Comparison of ENCODE assay signal across 10 cellular contexts in genomic region chr5:169838688-169839087, GRCh38.
A peak's percentile ranks its signal among the peaks of the same experiment; 100 is the strongest.
DNase-seq lines count a peak whose midpoint lies in the region; ATAC-seq and TF ChIP-seq lines count a peak whose summit lies in the region.
"Had no signal": no experiment of that assay in that cellular context is flagged by ENCODE, and none has a peak within 500 bp of the region (broad histone marks: within the 10 kb centered on the region; RNA-seq: fewer than 3 reads in every experiment).

No MANE protein-coding gene starts in this region.

- H3K4me3 ChIP-seq in coronary artery (no peak overlapping the region), trophoblast cell (ENCODE audit: low read depth, low read length) (no peak overlapping the region)

- intact Hi-C loops in activated CD4-positive, alpha-beta memory T cell treated with anti-CD3 and anti-CD28 coated beads for 36 hours (cut with micrococcal nuclease) = no loop called here

- CTCF ChIA-PET in activated CD4-positive, alpha-beta memory T cell treated with anti-CD3 and anti-CD28 coated beads for 36 hours (lab: Charles Lee) = no interaction called here

- H4K8ac ChIP-seq in trophoblast cell (ENCODE audit: low read depth, low read length) = no peak overlapping the region

- H3K18ac ChIP-seq in trophoblast cell (ENCODE audit: low read length) = no peak overlapping the region

- ATAC-seq in GM18867 (IDR thresholded peaks at IDR 0.05; ENCODE audit: unreplicated experiment) = peak; percentile 90
- ATAC-seq in GM21367 (IDR thresholded peaks at IDR 0.05; ENCODE audit: unreplicated experiment) = peak; percentile 83
- ATAC-seq in HG03025 (IDR thresholded peaks at IDR 0.05; ENCODE audit: low FRiP score, unreplicated experiment) = peak; percentile 72

- H2BK120ac ChIP-seq in trophoblast cell (ENCODE audit: insufficient read depth, low read length, poor library complexity) = no peak overlapping the region

- H3K27me3 Mint-ChIP-seq in activated CD4-positive, alpha-beta memory T cell treated with anti-CD3 and anti-CD28 coated beads for 36 hours = no peaks in the 10 kb centered on the region
- H3K27me3 Mint-ChIP-seq in chondrocyte (ENCODE audit: low read depth) = no peaks in the 10 kb centered on the region

- no peaks in the 10 kb centered on the region for H3K27me3 ChIP-seq in trophoblast cell (ENCODE audit: insufficient read depth, low read length)

- no peak overlapping the region for H2BK12ac ChIP-seq in trophoblast cell (ENCODE audit: low read length)

- H3K9ac ChIP-seq in trophoblast cell (ENCODE audit: low read length) = no peak overlapping the region

- H3K79me2 ChIP-seq in trophoblast cell (ENCODE audit: control insufficient read depth, insufficient read depth, low read length, poor library complexity) = no peaks in the 10 kb centered on the region

- no peak overlapping the region for H3K27ac Mint-ChIP-seq in activated CD4-positive, alpha-beta memory T cell treated with anti-CD3 and anti-CD28 coated beads for 36 hours
- H3K27ac Mint-ChIP-seq in chondrocyte (ENCODE audit: unreplicated experiment) = no peak overlapping the region

- H3K9me3 Mint-ChIP-seq in activated CD4-positive, alpha-beta memory T cell treated with anti-CD3 and anti-CD28 coated beads for 36 hours = no peaks in the 10 kb centered on the region
- peaks cover 4% of the 10 kb centered on the region for H3K9me3 Mint-ChIP-seq in chondrocyte (ENCODE audit: low read depth)

- no peak overlapping the region for H3K14ac ChIP-seq in trophoblast cell (ENCODE audit: low read length)

- no peak overlapping the region for H2AFZ ChIP-seq in trophoblast cell (ENCODE audit: insufficient read depth, low read length, poor library complexity)

- DNase-seq in activated CD4-positive, alpha-beta memory T cell treated with anti-CD3 and anti-CD28 coated beads for 36 hours = peak; percentile 18
- DNase-seq in NCI-H2171 treated with DMSO at 0.1 percent for 48 hours (lab: John Stamatoyannopoulos, UW) (no peak), coronary artery (ENCODE audit: low spot score) (no peak), chondrocyte (ENCODE audit: low spot score) (no peak), trophoblast cell (no peak)
- DNase-seq: Calu3, NCI-H774 had no signal

- no peaks in the 10 kb centered on the region for H3K79me1 ChIP-seq in trophoblast cell (ENCODE audit: low read length)

- H3K36me3 ChIP-seq in trophoblast cell (ENCODE audit: control insufficient read depth in 1 of 2, insufficient read depth in 2 of 2, low read length in 2 of 2) = no peaks in the 10 kb centered on the region

- H3K4me1 ChIP-seq in trophoblast cell (ENCODE audit: control insufficient read depth in 1 of 2, insufficient read depth in 2 of 2, low read length in 2 of 2) = no peaks in the 10 kb centered on the region

- no peak overlapping the region for H2BK5ac ChIP-seq in trophoblast cell (ENCODE audit: low read depth, low read length, poor library complexity)

- TF ChIP-seq CTCF in coronary artery (IDR thresholded peaks at IDR 0.05) (no peak), chondrocyte (IDR thresholded peaks at IDR 0.05) (no peak)

- no peak overlapping the region for H3K27ac ChIP-seq in coronary artery
- no peak overlapping the region for H3K27ac ChIP-seq in trophoblast cell (ENCODE audit: low read depth, low read length)

- H4K91ac ChIP-seq in trophoblast cell (ENCODE audit: low read depth, low read length) = no peak overlapping the region

- no peak overlapping the region for H2AK5ac ChIP-seq in trophoblast cell (ENCODE audit: low read length)

- POLR2A ChIA-PET in activated CD4-positive, alpha-beta memory T cell treated with anti-CD3 and anti-CD28 coated beads for 36 hours (lab: Charles Lee) = no interaction called here

- peaks cover 50% of the 10 kb centered on the region for H3K36me3 Mint-ChIP-seq in activated CD4-positive, alpha-beta memory T cell treated with anti-CD3 and anti-CD28 coated beads for 36 hours
- H3K36me3 Mint-ChIP-seq in chondrocyte (ENCODE audit: low read depth) = no peaks in the 10 kb centered on the region

- H3K4me3 Mint-ChIP-seq in activated CD4-positive, alpha-beta memory T cell treated with anti-CD3 and anti-CD28 coated beads for 36 hours = no peak overlapping the region
- H3K4me3 Mint-ChIP-seq in chondrocyte (ENCODE audit: unreplicated experiment) = no peak overlapping the region

- peaks cover 17% of the 10 kb centered on the region for H3K4me1 Mint-ChIP-seq in activated CD4-positive, alpha-beta memory T cell treated with anti-CD3 and anti-CD28 coated beads for 36 hours (ENCODE audit: low read depth)
- H3K4me1 Mint-ChIP-seq in chondrocyte (ENCODE audit: low read depth) = peaks cover under 1% of the 10 kb centered on the region

- no peaks in the 10 kb centered on the region for H3K9me3 ChIP-seq in trophoblast cell (ENCODE audit: insufficient read depth, low read depth, low read length)

- H4K12ac ChIP-seq in trophoblast cell (ENCODE audit: low read depth, low read length) = no peak overlapping the region

- no CpG with 5 or more reads among the region's 3 CpGs for WGBS in trophoblast cell (ENCODE audit: extremely low coverage, insufficient coverage, insufficient read length)

- no peak overlapping the region for H3K4me2 ChIP-seq in trophoblast cell (ENCODE audit: low read length)

- no peak overlapping the region for H3K4ac ChIP-seq in trophoblast cell (ENCODE audit: low read depth, low read length)

- no peak overlapping the region for H3K23ac ChIP-seq in trophoblast cell (ENCODE audit: low read length)
